18 cellular contexts compared by ENCODE assay signal in the genomic region with DNA sequence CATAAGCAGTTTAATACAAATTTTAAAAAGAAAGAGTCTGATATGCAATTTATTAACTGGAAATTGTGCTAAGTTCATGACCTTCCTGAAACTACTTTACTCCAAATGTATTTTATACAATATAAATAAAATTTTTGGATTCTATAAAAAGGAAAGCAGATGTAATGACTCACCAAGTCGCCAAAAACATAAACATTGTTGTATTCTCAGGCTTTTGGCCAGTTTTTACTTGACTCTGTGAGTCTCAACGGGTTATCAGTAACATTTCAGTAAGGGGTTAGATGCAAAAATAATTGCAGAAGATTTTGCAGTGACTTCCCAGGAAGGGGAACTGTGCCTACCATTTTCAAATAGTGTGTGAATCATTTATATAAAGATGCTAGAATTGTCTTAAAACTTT.
DNase-seq lines count a peak whose midpoint lies in the region; TF ChIP-seq lines count a peak whose summit lies in the region.
"Had no signal": no experiment of that assay in that cellular context is flagged by ENCODE, and none has a peak within 500 bp of the region (broad histone marks: within the 10 kb centered on the region; RNA-seq: fewer than 3 reads in every experiment).

No MANE protein-coding gene starts in this region.

- CTCF ChIA-PET in activated naive CD4-positive, alpha-beta T cell treated with anti-CD3 and anti-CD28 coated beads, Interleukin-2, amount 10 ng/mL, durations not matched to agents 7 days and 5 days (lab: Charles Lee) = no interaction called here

- TF ChIP-seq CTCF in chondrocyte (IDR thresholded peaks at IDR 0.05) = no peak
- no peak for TF ChIP-seq CTCF in foreskin fibroblast (IDR thresholded peaks at IDR 0.05; ENCODE audit: low read depth, low read length)

- peaks cover 45% of the 10 kb centered on the region for H3K4me1 Mint-ChIP-seq in chondrocyte (ENCODE audit: low read depth)
- H3K4me1 Mint-ChIP-seq in activated naive CD4-positive, alpha-beta T cell treated with anti-CD3 and anti-CD28 coated beads, Interleukin-2, amount 10 ng/mL, durations not matched to agents 7 days and 5 days = no peaks in the 10 kb centered on the region

- peak overlapping the region; percentile 34 for H3K27ac Mint-ChIP-seq in chondrocyte (ENCODE audit: unreplicated experiment)
- no peak overlapping the region for H3K27ac Mint-ChIP-seq in activated naive CD4-positive, alpha-beta T cell treated with anti-CD3 and anti-CD28 coated beads, Interleukin-2, amount 10 ng/mL, durations not matched to agents 7 days and 5 days
- H3K27ac Mint-ChIP-seq: CD8-positive, alpha-beta T cell had no signal

- H3K27me3 Mint-ChIP-seq in chondrocyte (ENCODE audit: low read depth) = no peaks in the 10 kb centered on the region
- no peaks in the 10 kb centered on the region for H3K27me3 Mint-ChIP-seq in activated naive CD4-positive, alpha-beta T cell treated with anti-CD3 and anti-CD28 coated beads, Interleukin-2, amount 10 ng/mL, durations not matched to agents 7 days and 5 days

- DNase-seq in DMS 273 (lab: John Stamatoyannopoulos, UW; ENCODE audit: unreplicated experiment) = peak; percentile 9
- no peak for DNase-seq in DMS 273 treated with DMSO at 0.1 percent for 48 hours (lab: John Stamatoyannopoulos, UW)
- no peak for DNase-seq in chondrocyte (ENCODE audit: low spot score)
- peak; percentile 18 to 56 for DNase-seq in foreskin fibroblast
- peak; percentile 40 for DNase-seq in smooth muscle cell of the brain vasculature (ENCODE audit: low read depth, low spot score)
- DNase-seq in activated naive CD4-positive, alpha-beta T cell treated with anti-CD3 and anti-CD28 coated beads, Interleukin-2, amount 10 ng/mL, durations not matched to agents 7 days and 5 days = no peak
- DNase-seq in posterior cingulate gyrus = no peak
- no peak for DNase-seq in activated naive CD4-positive, alpha-beta T cell (lab: John Stamatoyannopoulos, UW)
- DNase-seq: 8988T; CD8-positive, alpha-beta T cell; GF-D8; Karpas-422; NCI-H1105; NCI-H1694 treated with DMSO at 0.1 percent for 48 hours; NCI-H345; NCI-H526 treated with DMSO at 0.1 percent for 48 hours; SHP77 had no signal

- H3K9me3 Mint-ChIP-seq in chondrocyte (ENCODE audit: low read depth) = no peaks in the 10 kb centered on the region
- peaks cover 3% of the 10 kb centered on the region for H3K9me3 Mint-ChIP-seq in activated naive CD4-positive, alpha-beta T cell treated with anti-CD3 and anti-CD28 coated beads, Interleukin-2, amount 10 ng/mL, durations not matched to agents 7 days and 5 days

- no peaks in the 10 kb centered on the region for H3K36me3 Mint-ChIP-seq in chondrocyte (ENCODE audit: low read depth)
- H3K36me3 Mint-ChIP-seq in activated naive CD4-positive, alpha-beta T cell treated with anti-CD3 and anti-CD28 coated beads, Interleukin-2, amount 10 ng/mL, durations not matched to agents 7 days and 5 days = no peaks in the 10 kb centered on the region
- H3K36me3 Mint-ChIP-seq: CD8-positive, alpha-beta T cell had no signal

- intact Hi-C loops in posterior cingulate gyrus (cut with DNase I) = no loop called here

- H3K4me3 Mint-ChIP-seq in chondrocyte (ENCODE audit: unreplicated experiment) = no peak overlapping the region
- no peak overlapping the region for H3K4me3 Mint-ChIP-seq in activated naive CD4-positive, alpha-beta T cell treated with anti-CD3 and anti-CD28 coated beads, Interleukin-2, amount 10 ng/mL, durations not matched to agents 7 days and 5 days
- H3K4me3 Mint-ChIP-seq: CD8-positive, alpha-beta T cell had no signal

- H3K4me3 ChIP-seq in foreskin fibroblast (ENCODE audit: low read depth in 1 of 2, low read length in 2 of 2) = no peak overlapping the region
- H3K4me3 ChIP-seq: BLaER1 had no signal

Comparison
In these comparisons a context has a peak if more than half of its experiments do, and no peak if none do; other contexts are left out.
1. DNase-seq: peak in DMS 273 (single experiment), foreskin fibroblast (2 of 2) and smooth muscle cell of the brain vasculature (single experiment); none in DMS 273 treated with DMSO at 0.1 percent for 48 hours (single experiment), chondrocyte (single experiment), activated naive CD4-positive, alpha-beta T cell treated with anti-CD3 and anti-CD28 coated beads, Interleukin-2, amount 10 ng/mL, durations not matched to agents 7 days and 5 days (single experiment), posterior cingulate gyrus (0 of 10) and activated naive CD4-positive, alpha-beta T cell (0 of 4).